23 cellular contexts compared by ENCODE assay signal in genomic region chr9:129585352-129585751, GRCh38. TPM values are rescaled to one million over a fixed set of nuclear protein-coding genes. Genes with fewer than 3 reads are reported as not detected.
A peak's percentile ranks its signal among the peaks of the same experiment; 100 is the strongest.
DNase-seq lines count a peak whose midpoint lies in the region; ATAC-seq, FAIRE-seq and TF ChIP-seq lines count a peak whose summit lies in the region.
"Had no signal": no experiment of that assay in that cellular context is flagged by ENCODE, and none has a peak within 500 bp of the region (broad histone marks: within the 10 kb centered on the region; RNA-seq: fewer than 3 reads in every experiment).

No MANE protein-coding gene starts in this region.

- peak overlapping the region; percentile 89 for H3K27ac Mint-ChIP-seq in activated naive CD8-positive, alpha-beta T cell treated with anti-CD3 and anti-CD28 coated beads, Interleukin-2, amount 10 ng/mL, durations not matched to agents 7 days and 5 days
- no peak overlapping the region for H3K27ac Mint-ChIP-seq in activated naive CD8-positive, alpha-beta T cell treated with anti-CD3 and anti-CD28 coated beads for 36 hours
- H3K27ac Mint-ChIP-seq in dendritic cell treated with granulocyte-macrophage colony-stimulating factor and Interleukin-4, amounts not matched to agents 40 ng/mL and 50 ng/mL, for 4 days = peak overlapping the region; percentile 89

- peaks cover 50% of the 10 kb centered on the region for H3K4me1 Mint-ChIP-seq in activated naive CD8-positive, alpha-beta T cell treated with anti-CD3 and anti-CD28 coated beads, Interleukin-2, amount 10 ng/mL, durations not matched to agents 7 days and 5 days
- H3K4me1 Mint-ChIP-seq in activated naive CD8-positive, alpha-beta T cell treated with anti-CD3 and anti-CD28 coated beads for 36 hours = peaks cover 42% of the 10 kb centered on the region
- peaks cover 24% of the 10 kb centered on the region for H3K4me1 Mint-ChIP-seq in dendritic cell treated with granulocyte-macrophage colony-stimulating factor and Interleukin-4, amounts not matched to agents 40 ng/mL and 50 ng/mL, for 4 days (ENCODE audit: low read depth)

- TF ChIP-seq EP300 in SK-N-SH (IDR thresholded peaks at IDR 0.05; ENCODE audit: borderline replicate concordance in 1 of 2, low read depth in 1 of 2, low read length in 1 of 2) = no peak

- TF ChIP-seq RAD21 in SK-N-SH (IDR thresholded peaks at IDR 0.05; ENCODE audit: low read length) = no peak

- H3K4me2 ChIP-seq in SK-N-SH = no peak overlapping the region

- no peak overlapping the region for H3K9ac ChIP-seq in SK-N-SH

- H3K79me2 ChIP-seq in SK-N-SH (ENCODE audit: insufficient read depth) = no peaks in the 10 kb centered on the region

- H3K4me3 ChIP-seq in SK-N-SH (ENCODE audit: low read depth in 2 of 2, low read length in 1 of 2) = no peak overlapping the region
- no peak overlapping the region for H3K4me3 ChIP-seq in pancreas
- H3K4me3 ChIP-seq: SJSA1 had no signal

- no peak overlapping the region for H3K27ac ChIP-seq in SK-N-SH (ENCODE audit: low read depth in 2 of 2, low read length in 1 of 2)
- no peak overlapping the region for H3K27ac ChIP-seq in pancreas
- H3K27ac ChIP-seq: SJSA1 had no signal

- no peak overlapping the region for H3K4me3 Mint-ChIP-seq in activated naive CD8-positive, alpha-beta T cell treated with anti-CD3 and anti-CD28 coated beads, Interleukin-2, amount 10 ng/mL, durations not matched to agents 7 days and 5 days
- no peak overlapping the region for H3K4me3 Mint-ChIP-seq in activated naive CD8-positive, alpha-beta T cell treated with anti-CD3 and anti-CD28 coated beads for 36 hours
- H3K4me3 Mint-ChIP-seq in dendritic cell treated with granulocyte-macrophage colony-stimulating factor and Interleukin-4, amounts not matched to agents 40 ng/mL and 50 ng/mL, for 4 days = no peak overlapping the region
- H3K4me3 Mint-ChIP-seq: CD8-positive, alpha-beta memory T cell had no signal

- no peaks in the 10 kb centered on the region for H3K9me3 Mint-ChIP-seq in activated naive CD8-positive, alpha-beta T cell treated with anti-CD3 and anti-CD28 coated beads, Interleukin-2, amount 10 ng/mL, durations not matched to agents 7 days and 5 days
- no peaks in the 10 kb centered on the region for H3K9me3 Mint-ChIP-seq in activated naive CD8-positive, alpha-beta T cell treated with anti-CD3 and anti-CD28 coated beads for 36 hours
- H3K9me3 Mint-ChIP-seq in dendritic cell treated with granulocyte-macrophage colony-stimulating factor and Interleukin-4, amounts not matched to agents 40 ng/mL and 50 ng/mL, for 4 days = no peaks in the 10 kb centered on the region
- H3K9me3 Mint-ChIP-seq: CD8-positive, alpha-beta memory T cell had no signal

- POLR2A ChIA-PET in SK-N-SH (lab: Yijun Ruan, JAX) = interaction anchor here (1.7 kb wide), 1 partner anchor 12 kb away, joined by 6 read pairs; no protein-coding TSS in a partner anchor
- POLR2A ChIA-PET in activated naive CD8-positive, alpha-beta T cell treated with anti-CD3 and anti-CD28 coated beads, Interleukin-2, amount 10 ng/mL, durations not matched to agents 7 days and 5 days (lab: Charles Lee) = interaction anchor here (0.6 to 2.2 kb wide), 6 partner anchors 11 to 447 kb away, joined by 3 to 9 read pairs (median 3); partner anchors contain the start of gene IER5L

- H3F3A ChIP-seq in SK-N-SH (replicated peaks; ENCODE audit: insufficient read depth) = no peaks in the 10 kb centered on the region

- intact Hi-C loops in dendritic cell treated with granulocyte-macrophage colony-stimulating factor and Interleukin-4, amounts not matched to agents 40 ng/mL and 50 ng/mL, for 4 days (cut with micrococcal nuclease) = no loop called here
- intact Hi-C loops in pancreas (cut with DNase I) = no loop called here

- H2AFZ ChIP-seq in SK-N-SH (ENCODE audit: low read depth) = no peak overlapping the region

- no peaks in the 10 kb centered on the region for H4K20me1 ChIP-seq in SK-N-SH (ENCODE audit: insufficient read depth)

- DNase-seq in SK-N-SH (no peak), NCI-H345 treated with DMSO at 0.1 percent for 48 hours (lab: John Stamatoyannopoulos, UW; ENCODE audit: unreplicated experiment) (no peak), cortex of kidney (lab: John Stamatoyannopoulos, UW) (no peak), pancreas (no peak)
- DNase-seq in activated naive CD8-positive, alpha-beta T cell treated with anti-CD3 and anti-CD28 coated beads, Interleukin-2, amount 10 ng/mL, durations not matched to agents 7 days and 5 days = no peak
- no peak for DNase-seq in activated naive CD8-positive, alpha-beta T cell treated with anti-CD3 and anti-CD28 coated beads for 36 hours
- DNase-seq: ACHN; C1 segment of cervical spinal cord; CD8-positive, alpha-beta memory T cell; GDM1; MM.1S; NCI-H1048; NCI-H1417 treated with DMSO at 0.1 percent for 48 hours; NCI-H187; NCI-H446 treated with DMSO at 0.1 percent for 48 hours; NCI-H526 treated with DMSO at 0.1 percent for 48 hours had no signal

- H3K27me3 Mint-ChIP-seq in activated naive CD8-positive, alpha-beta T cell treated with anti-CD3 and anti-CD28 coated beads, Interleukin-2, amount 10 ng/mL, durations not matched to agents 7 days and 5 days = peaks cover 7% of the 10 kb centered on the region
- H3K27me3 Mint-ChIP-seq in activated naive CD8-positive, alpha-beta T cell treated with anti-CD3 and anti-CD28 coated beads for 36 hours = no peaks in the 10 kb centered on the region
- H3K27me3 Mint-ChIP-seq in dendritic cell treated with granulocyte-macrophage colony-stimulating factor and Interleukin-4, amounts not matched to agents 40 ng/mL and 50 ng/mL, for 4 days = peaks cover 10% of the 10 kb centered on the region

- no peaks in the 10 kb centered on the region for H3K9me2 ChIP-seq in SK-N-SH

- no peak for FAIRE-seq in pancreas (lab: Jason Lieb, UNC)
- FAIRE-seq: H54 had no signal

- CTCF ChIA-PET in SK-N-SH (lab: Yijun Ruan, JAX) = interaction anchor here (1.6 to 1.7 kb wide), 2 partner anchors 13 to 15 kb away, joined by 3 to 4 read pairs; no protein-coding TSS in a partner anchor

- no peak for TF ChIP-seq CTCF in SK-N-SH (IDR thresholded peaks at IDR 0.05)
- no peak for TF ChIP-seq CTCF in pancreas (IDR thresholded peaks at IDR 0.05)

- H3K27me3 ChIP-seq in SK-N-SH (ENCODE audit: insufficient read depth) (no peaks in the 10 kb centered on the region), pancreas (no peaks in the 10 kb centered on the region)
- H3K27me3 ChIP-seq: SJSA1 had no signal

- WGBS in SK-N-SH (ENCODE audit: low lambda C conversion rate) = 90% methylated on average over 1 of the region's 1 CpG
- WGBS in pancreas, 2 donors = 88 to 93% methylated on average over 1 of the region's 1 CpG

- H3K36me3 ChIP-seq in SK-N-SH (replicated peaks in 1 of 2; ENCODE audit: control insufficient read depth in 1 of 2, insufficient read depth in 2 of 2, low read length in 1 of 2) (no peaks in the 10 kb centered on the region), pancreas (no peaks in the 10 kb centered on the region)
- H3K36me3 ChIP-seq: SJSA1 had no signal

- H3K4me1 ChIP-seq in SK-N-SH (ENCODE audit: control insufficient read depth in 1 of 2, insufficient read depth in 2 of 2, low read depth in 1 of 2, low read length in 1 of 2) (peaks cover 0 to 10% of the 10 kb centered on the region in 2 experiments; a peak in 1 of 4 replicates), pancreas (peaks cover 0 to 3% (median 0%) of the 10 kb centered on the region in 3 donors)

- H3K36me3 Mint-ChIP-seq in activated naive CD8-positive, alpha-beta T cell treated with anti-CD3 and anti-CD28 coated beads, Interleukin-2, amount 10 ng/mL, durations not matched to agents 7 days and 5 days = no peaks in the 10 kb centered on the region
- no peaks in the 10 kb centered on the region for H3K36me3 Mint-ChIP-seq in activated naive CD8-positive, alpha-beta T cell treated with anti-CD3 and anti-CD28 coated beads for 36 hours
- no peaks in the 10 kb centered on the region for H3K36me3 Mint-ChIP-seq in dendritic cell treated with granulocyte-macrophage colony-stimulating factor and Interleukin-4, amounts not matched to agents 40 ng/mL and 50 ng/mL, for 4 days (ENCODE audit: low read depth)
- H3K36me3 Mint-ChIP-seq: CD8-positive, alpha-beta memory T cell had no signal

- no peak for ATAC-seq in SK-N-SH treated with all-trans-retinoic acid at 6 μM for 48 hours
- ATAC-seq in activated naive CD8-positive, alpha-beta T cell treated with anti-CD3 and anti-CD28 coated beads, Interleukin-2, amount 10 ng/mL, durations not matched to agents 7 days and 5 days (ENCODE audit: low read depth) = no peak
- ATAC-seq in pancreas = no peak
- ATAC-seq: Right ventricle myocardium inferior had no signal

- no peaks in the 10 kb centered on the region for H3K9me3 ChIP-seq in SK-N-SH
- H3K9me3 ChIP-seq in pancreas = no peaks in the 10 kb centered on the region
- H3K9me3 ChIP-seq: SJSA1 had no signal

TF ChIP-seq in SK-N-SH treated with all-trans-retinoic acid at 6 μM for 48 hours, 23 proteins besides CTCF, POLR2A, EP300 and RAD21:
- peak; percentile 92 for TF ChIP-seq ZFP3 (CRISPR knock-in tag; IDR thresholded peaks at IDR 0.05)
- no peak for TF ChIP-seq ZC3H10 (CRISPR knock-in tag; IDR thresholded peaks at IDR 0.05)

TF ChIP-seq in SK-N-SH, 30 proteins besides CTCF, POLR2A, EP300 and RAD21 (continues in another document):
- TF ChIP-seq RXRA (IDR thresholded peaks at IDR 0.05; ENCODE audit: borderline replicate concordance, low read depth) = no peak

RNA-seq across cellular contexts. Expression of gene C9orf50, which starts 35.5 kb away (rescaled TPM):
- 0.24 and 0.30 TPM in 2 replicates for polyA plus RNA-seq in SK-N-SH (2012; rRNA removed)
- polyA plus RNA-seq in SK-N-SH (2012; cell fraction: cytosol; rRNA removed) = 0.17 and 0.34 TPM in 2 replicates
- 1.0 and 1.2 TPM in 2 replicates for polyA plus RNA-seq in SK-N-SH (2012; cell fraction: nucleus; rRNA removed)
- not detected for total RNA-seq in activated naive CD8-positive, alpha-beta T cell treated with anti-CD3 and anti-CD28 coated beads, Interleukin-2, amount 10 ng/mL, durations not matched to agents 7 days and 5 days
- total RNA-seq in activated naive CD8-positive, alpha-beta T cell treated with anti-CD3 and anti-CD28 coated beads for 36 hours = not detected
- total RNA-seq in pancreas = not detected
- polyA plus RNA-seq in pancreas = not detected
- total RNA-seq: CD8-positive, alpha-beta memory T cell; Daoy; LHCN-M2; Right ventricle myocardium inferior; SJSA1 had no signal
- polyA plus RNA-seq: CD8-positive, alpha-beta memory T cell had no signal

RNA-seq across cellular contexts. Expression of gene NTMT1, which starts 40.6 kb away (rescaled TPM):
- polyA plus RNA-seq in SK-N-SH (2012; rRNA removed) (75.0 and 78.3 TPM in 2 replicates), pancreas (10 to 100 TPM; 19.5 to 29.0 TPM)
- polyA plus RNA-seq in SK-N-SH (2012; cell fraction: cytosol; rRNA removed) = 44.3 and 62.6 TPM in 2 replicates
- 44.8 and 47.5 TPM in 2 replicates for polyA plus RNA-seq in SK-N-SH (2012; cell fraction: nucleus; rRNA removed)
- total RNA-seq in activated naive CD8-positive, alpha-beta T cell treated with anti-CD3 and anti-CD28 coated beads, Interleukin-2, amount 10 ng/mL, durations not matched to agents 7 days and 5 days = 10 to 100 TPM; 30.1 to 34.9 TPM
- total RNA-seq in activated naive CD8-positive, alpha-beta T cell treated with anti-CD3 and anti-CD28 coated beads for 36 hours = 10 to 100 TPM; 78.8 to 79.4 TPM
- 10 to 100 TPM; 11.3 to 19.4 (median 15.4) TPM for total RNA-seq in pancreas

RNA-seq across cellular contexts. Expression of gene ASB6, which starts 56.6 kb away (rescaled TPM):
- polyA plus RNA-seq in SK-N-SH (2012; rRNA removed) (35.9 and 37.5 TPM in 2 replicates), pancreas (10 to 100 TPM; 21.2 to 23.7 TPM)
- 14.2 and 23.9 TPM in 2 replicates for polyA plus RNA-seq in SK-N-SH (2012; cell fraction: cytosol; rRNA removed)
- 89.7 and 96.2 TPM in 2 replicates for polyA plus RNA-seq in SK-N-SH (2012; cell fraction: nucleus; rRNA removed)
- 10 to 100 TPM; 27.8 to 29.0 TPM for total RNA-seq in activated naive CD8-positive, alpha-beta T cell treated with anti-CD3 and anti-CD28 coated beads, Interleukin-2, amount 10 ng/mL, durations not matched to agents 7 days and 5 days
- total RNA-seq in activated naive CD8-positive, alpha-beta T cell treated with anti-CD3 and anti-CD28 coated beads for 36 hours = 10 to 100 TPM; 24.9 to 25.1 TPM
- total RNA-seq in pancreas = 10 to 100 TPM in 1 of 6 donors, 1 to 10 TPM in 5; 6.3 to 13.1 (median 8.3) TPM
